Comparison of ENCODE assay signal across 26 cellular contexts in genomic region chr7:92560602-92561001, GRCh38.
"Had no signal": no experiment of that assay in that cellular context is flagged by ENCODE, and none has a peak within 500 bp of the region (broad histone marks: within the 10 kb centered on the region; RNA-seq: fewer than 3 reads in every experiment).

No MANE protein-coding gene starts in this region.

- H3K27ac ChIP-seq: Peyer's patch, SJSA1 had no signal

- FAIRE-seq: astrocyte had no signal

- H3K4me1 ChIP-seq: Peyer's patch had no signal

- H3K27me3 Mint-ChIP-seq: activated CD8-positive, alpha-beta memory T cell treated with anti-CD3 and anti-CD28 coated beads, Interleukin-2, amount 10 ng/mL, durations not matched to agents 7 days and 5 days; activated naive CD8-positive, alpha-beta T cell treated with anti-CD3 and anti-CD28 coated beads, Interleukin-2, amount 50 U/mL, for 24 hours; activated T-cell treated with anti-CD3 and anti-CD28 coated beads, Interleukin-2, amount 50 U/mL, for 24 hours had no signal

- H3K27ac Mint-ChIP-seq: activated CD8-positive, alpha-beta memory T cell treated with anti-CD3 and anti-CD28 coated beads, Interleukin-2, amount 10 ng/mL, durations not matched to agents 7 days and 5 days; activated naive CD4-positive, alpha-beta T cell treated with anti-CD3 and anti-CD28 coated beads, Interleukin-2, amount 50 U/mL, for 72 hours; activated naive CD8-positive, alpha-beta T cell treated with anti-CD3 and anti-CD28 coated beads, Interleukin-2, amount 50 U/mL, for 24 hours; activated T-cell treated with anti-CD3 and anti-CD28 coated beads, Interleukin-2, amount 50 U/mL, for 24 hours; activated T-helper 1 cell treated with anti-CD3 and anti-CD28 coated beads, Interleukin-12 subunit alpha, Interleukin-12 subunit beta, Interleukin-2, Interleukin-4 antibody, amounts not matched to agents 30 ng/mL and 10 ng/mL and 1 ng/mL, durations not matched to agents 14 hours and 24 hours and 36 hours; T-helper 1 cell treated with Interleukin-12 subunit alpha and Interleukin-12 subunit beta and Interleukin-4 antibody, amounts not matched to agents 30 μg/mL and 1 μg/mL, for 36 hours; WTC11 had no signal

- ATAC-seq: activated CD8-positive, alpha-beta memory T cell treated with anti-CD3 and anti-CD28 coated beads, Interleukin-2, amount 10 ng/mL, durations not matched to agents 7 days and 5 days; activated naive CD4-positive, alpha-beta T cell treated with anti-CD3 and anti-CD28 coated beads, Interleukin-2, amount 50 U/mL, for 72 hours; activated naive CD8-positive, alpha-beta T cell treated with anti-CD3 and anti-CD28 coated beads, Interleukin-2, amount 50 U/mL, for 24 hours; WTC11 had no signal

- H3K4me3 ChIP-seq: Peyer's patch, SJSA1 had no signal

- H3K4me1 Mint-ChIP-seq: activated CD8-positive, alpha-beta memory T cell treated with anti-CD3 and anti-CD28 coated beads, Interleukin-2, amount 10 ng/mL, durations not matched to agents 7 days and 5 days; activated naive CD8-positive, alpha-beta T cell treated with anti-CD3 and anti-CD28 coated beads, Interleukin-2, amount 50 U/mL, for 24 hours; brain; WTC11 had no signal

- DNase-seq: activated CD4-positive, alpha-beta T cell treated with anti-CD3 and anti-CD28 coated beads for 48 hours; activated CD4-positive, alpha-beta T cell treated with anti-CD3 and anti-CD28 coated beads, Interleukin-2, amount 50 U/mL, for 4 hours; activated CD4-positive, CD25-positive, alpha-beta regulatory T cell treated with anti-CD3 and anti-CD28 coated beads, Interleukin-2, amount 50 U/mL, for 72 hours; activated CD8-positive, alpha-beta memory T cell treated with anti-CD3 and anti-CD28 coated beads, Interleukin-2, amount 10 ng/mL, durations not matched to agents 7 days and 5 days; activated effector memory CD4-positive, alpha-beta T cell treated with Interleukin-2 at 50 U/mL for 16 hours; activated naive CD4-positive, alpha-beta T cell; activated naive CD8-positive, alpha-beta T cell treated with anti-CD3 and anti-CD28 coated beads, Interleukin-2, amount 50 U/mL, for 24 hours; activated T-cell treated with anti-CD3 and anti-CD28 coated beads, Interleukin-2, amount 50 U/mL, for 24 hours; amygdala; Karpas-422; MM.1S; NCI-H1105; NCI-H1436 treated with DMSO at 0.1 percent for 48 hours; NCI-H187 treated with DMSO at 0.1 percent for 48 hours; NCI-H2081 treated with DMSO at 0.1 percent for 48 hours; NCI-H446; NCI-H524; Peyer's patch; SHP77 had no signal

- H3K9me3 Mint-ChIP-seq: activated naive CD4-positive, alpha-beta T cell treated with anti-CD3 and anti-CD28 coated beads, Interleukin-2, amount 50 U/mL, for 72 hours; activated naive CD8-positive, alpha-beta T cell treated with anti-CD3 and anti-CD28 coated beads, Interleukin-2, amount 50 U/mL, for 24 hours; activated T-cell treated with anti-CD3 and anti-CD28 coated beads, Interleukin-2, amount 50 U/mL, for 24 hours; activated T-helper 1 cell treated with anti-CD3 and anti-CD28 coated beads, Interleukin-12 subunit alpha, Interleukin-12 subunit beta, Interleukin-2, Interleukin-4 antibody, amounts not matched to agents 30 ng/mL and 10 ng/mL and 1 ng/mL, durations not matched to agents 14 hours and 24 hours and 36 hours; brain; T-helper 1 cell treated with Interleukin-12 subunit alpha and Interleukin-12 subunit beta and Interleukin-4 antibody, amounts not matched to agents 30 μg/mL and 1 μg/mL, for 36 hours; WTC11 had no signal

- H3K27me3 ChIP-seq: Peyer's patch, SJSA1 had no signal

- H3K9me3 ChIP-seq: Peyer's patch, SJSA1 had no signal

- H3K4me3 Mint-ChIP-seq: activated CD8-positive, alpha-beta memory T cell treated with anti-CD3 and anti-CD28 coated beads, Interleukin-2, amount 10 ng/mL, durations not matched to agents 7 days and 5 days; activated naive CD8-positive, alpha-beta T cell treated with anti-CD3 and anti-CD28 coated beads, Interleukin-2, amount 50 U/mL, for 24 hours; activated T-cell treated with anti-CD3 and anti-CD28 coated beads, Interleukin-2, amount 50 U/mL, for 24 hours; activated T-helper 1 cell treated with anti-CD3 and anti-CD28 coated beads, Interleukin-12 subunit alpha, Interleukin-12 subunit beta, Interleukin-2, Interleukin-4 antibody, amounts not matched to agents 30 ng/mL and 10 ng/mL and 1 ng/mL, durations not matched to agents 14 hours and 24 hours and 36 hours; brain; T-helper 1 cell treated with Interleukin-12 subunit alpha and Interleukin-12 subunit beta and Interleukin-4 antibody, amounts not matched to agents 30 μg/mL and 1 μg/mL, for 36 hours; WTC11 had no signal
